Comparison of ENCODE assay signal across 31 cellular contexts in the genomic region with DNA sequence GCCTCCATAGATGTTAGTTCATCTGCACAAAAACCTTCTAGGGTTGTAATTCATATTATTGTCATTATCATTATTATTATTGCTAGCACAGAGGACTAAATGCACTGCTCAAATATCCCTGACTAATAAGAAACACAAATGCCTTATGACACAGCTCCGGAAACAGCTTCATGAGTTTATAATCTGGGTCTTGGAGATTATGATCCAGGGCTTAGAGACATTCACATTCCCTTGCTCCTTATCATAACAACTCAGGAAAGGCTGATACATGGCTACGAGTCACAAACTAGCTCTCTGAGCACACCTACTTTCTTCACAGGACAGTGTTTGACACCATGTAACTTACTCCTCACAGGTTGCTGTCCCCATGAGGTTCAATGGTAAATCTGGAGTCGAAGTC.
A peak's percentile ranks its signal among the peaks of the same experiment; 100 is the strongest.
DNase-seq lines count a peak whose midpoint lies in the region; ATAC-seq, FAIRE-seq and TF ChIP-seq lines count a peak whose summit lies in the region.
"Had no signal": no experiment of that assay in that cellular context is flagged by ENCODE, and none has a peak within 500 bp of the region (broad histone marks: within the 10 kb centered on the region; RNA-seq: fewer than 3 reads in every experiment).

No MANE protein-coding gene starts in this region.

- H3K9me3 Mint-ChIP-seq in astrocyte (ENCODE audit: unreplicated experiment): no peaks in the 10 kb centered on the region
- H3K9me3 Mint-ChIP-seq: activated CD8-positive, alpha-beta T cell treated with anti-CD3 and anti-CD28 coated beads for 36 hours; activated T-helper 1 cell treated with anti-CD3 and anti-CD28 coated beads, Interleukin-12 subunit alpha, Interleukin-12 subunit beta, Interleukin-2, Interleukin-4 antibody, amounts not matched to agents 30 ng/mL and 10 ng/mL and 1 ng/mL, durations not matched to agents 14 hours and 24 hours and 36 hours; brain; neural crest cell had no signal

- no peaks in the 10 kb centered on the region for H3K36me3 Mint-ChIP-seq in astrocyte (ENCODE audit: low read depth, unreplicated experiment)
- H3K36me3 Mint-ChIP-seq: brain had no signal

- H3K27ac Mint-ChIP-seq in astrocyte (ENCODE audit: unreplicated experiment): no peak overlapping the region
- H3K27ac Mint-ChIP-seq: activated CD4-positive, alpha-beta T cell treated with anti-CD3 and anti-CD28 coated beads for 36 hours; activated CD8-positive, alpha-beta T cell treated with anti-CD3 and anti-CD28 coated beads for 36 hours; activated T-helper 1 cell treated with anti-CD3 and anti-CD28 coated beads, Interleukin-12 subunit alpha, Interleukin-12 subunit beta, Interleukin-2, Interleukin-4 antibody, amounts not matched to agents 30 ng/mL and 10 ng/mL and 1 ng/mL, durations not matched to agents 14 hours and 24 hours and 36 hours; brain had no signal

- peak; percentile 62 for FAIRE-seq in astrocyte (lab: Jason Lieb, UNC)
- FAIRE-seq: H1, islet of Langerhans had no signal

- POLR2A ChIA-PET in SK-N-SH (lab: Yijun Ruan, JAX): no interaction called here

- H3K79me2 ChIP-seq in SK-N-SH (ENCODE audit: insufficient read depth) (no peaks in the 10 kb centered on the region), astrocyte (ENCODE audit: insufficient read depth, low read length) (no peaks in the 10 kb centered on the region)

- no peak overlapping the region for H3K4me2 ChIP-seq in SK-N-SH
- H3K4me2 ChIP-seq in astrocyte (ENCODE audit: low read length): no peak overlapping the region
- H3K4me2 ChIP-seq: smooth muscle cell had no signal

- H3K27me3 Mint-ChIP-seq in astrocyte (ENCODE audit: low read depth, unreplicated experiment): peaks cover 6% of the 10 kb centered on the region
- H3K27me3 Mint-ChIP-seq: activated CD4-positive, alpha-beta T cell treated with anti-CD3 and anti-CD28 coated beads for 36 hours; activated CD8-positive, alpha-beta T cell treated with anti-CD3 and anti-CD28 coated beads for 36 hours; brain had no signal

- H4K20me1 ChIP-seq in SK-N-SH (ENCODE audit: insufficient read depth) (no peaks in the 10 kb centered on the region), astrocyte (ENCODE audit: insufficient read depth, low read length) (no peaks in the 10 kb centered on the region)

- ATAC-seq in SK-N-SH treated with all-trans-retinoic acid at 6 μM for 48 hours (no peak), GM21390 (IDR thresholded peaks at IDR 0.05; ENCODE audit: unreplicated experiment) (no peak)
- ATAC-seq: activated CD4-positive, alpha-beta T cell treated with anti-CD3 and anti-CD28 coated beads for 36 hours; activated CD8-positive, alpha-beta T cell treated with anti-CD3 and anti-CD28 coated beads for 36 hours; stimulated activated naive CD8-positive, alpha-beta T cell treated with anti-CD3 and anti-CD28 coated beads, Interleukin-15, Interleukin-2, amounts not matched to agents 100 U/mL and 50 U/mL, for 24 hours had no signal

- H3K9me2 ChIP-seq in SK-N-SH: no peaks in the 10 kb centered on the region

- TF ChIP-seq CTCF in SK-N-SH (IDR thresholded peaks at IDR 0.05) (no peak), astrocyte (IDR thresholded peaks at IDR 0.05; ENCODE audit: insufficient read depth, low read depth, low read length) (no peak), fibroblast of the aortic adventitia (IDR thresholded peaks at IDR 0.05; ENCODE audit: insufficient read depth, low read length) (no peak)

- WGBS in SK-N-SH (ENCODE audit: low lambda C conversion rate): 85% methylated on average over 3 of the region's 3 CpGs

- no peak overlapping the region for H3K9ac ChIP-seq in SK-N-SH
- no peak overlapping the region for H3K9ac ChIP-seq in astrocyte (ENCODE audit: low read length)

- H3F3A ChIP-seq in SK-N-SH (replicated peaks; ENCODE audit: insufficient read depth): peaks cover 23% of the 10 kb centered on the region

- H3K27me3 ChIP-seq in SK-N-SH (ENCODE audit: insufficient read depth): no peaks in the 10 kb centered on the region
- no peaks in the 10 kb centered on the region for H3K27me3 ChIP-seq in astrocyte (ENCODE audit: insufficient read depth, low read length)
- H3K27me3 ChIP-seq: right atrium auricular region, vagina had no signal

- H3K4me3 ChIP-seq in SK-N-SH (ENCODE audit: low read depth in 2 of 2, low read length in 1 of 2) (no peak overlapping the region), astrocyte (ENCODE audit: insufficient read depth, low read depth, low read length) (no peak overlapping the region), fibroblast of the aortic adventitia (ENCODE audit: low read depth, low read length) (no peak overlapping the region)
- H3K4me3 ChIP-seq: left ventricle myocardium inferior, right atrium auricular region, smooth muscle cell, thoracic aorta, vagina had no signal

- no peak overlapping the region for H2AFZ ChIP-seq in SK-N-SH (ENCODE audit: low read depth)
- no peak overlapping the region for H2AFZ ChIP-seq in astrocyte (ENCODE audit: low read depth, low read length)

- H3K36me3 ChIP-seq in SK-N-SH (replicated peaks in 1 of 2; ENCODE audit: control insufficient read depth in 1 of 2, insufficient read depth in 2 of 2, low read length in 1 of 2) (no peaks in the 10 kb centered on the region), astrocyte (ENCODE audit: insufficient read depth, low read length) (no peaks in the 10 kb centered on the region)
- H3K36me3 ChIP-seq: right atrium auricular region, thoracic aorta had no signal

- no peak overlapping the region for H3K4me3 Mint-ChIP-seq in astrocyte (ENCODE audit: unreplicated experiment)
- H3K4me3 Mint-ChIP-seq: activated CD4-positive, alpha-beta T cell treated with anti-CD3 and anti-CD28 coated beads for 36 hours; activated CD8-positive, alpha-beta T cell treated with anti-CD3 and anti-CD28 coated beads for 36 hours; activated T-helper 1 cell treated with anti-CD3 and anti-CD28 coated beads, Interleukin-12 subunit alpha, Interleukin-12 subunit beta, Interleukin-2, Interleukin-4 antibody, amounts not matched to agents 30 ng/mL and 10 ng/mL and 1 ng/mL, durations not matched to agents 14 hours and 24 hours and 36 hours; brain; neural crest cell had no signal

- no peak for TF ChIP-seq RAD21 in SK-N-SH (IDR thresholded peaks at IDR 0.05; ENCODE audit: low read length)

- CTCF ChIA-PET in SK-N-SH (lab: Yijun Ruan, JAX): interaction anchor here (1.5 kb wide), 1 partner anchor 13 kb away, joined by 3 read pairs; no protein-coding TSS in a partner anchor

- no peaks in the 10 kb centered on the region for H3K9me3 ChIP-seq in SK-N-SH
- no peaks in the 10 kb centered on the region for H3K9me3 ChIP-seq in astrocyte (ENCODE audit: insufficient read depth, low read depth, low read length)
- H3K9me3 ChIP-seq: left ventricle myocardium inferior, right atrium auricular region, thoracic aorta, vagina had no signal

- H3K4me1 ChIP-seq in SK-N-SH (ENCODE audit: control insufficient read depth in 1 of 2, insufficient read depth in 2 of 2, low read depth in 1 of 2, low read length in 1 of 2) (0 out of 4 replicates have a peak, but pooled peaks cover 0 to 2% of the 10 kb centered on the region in 2 experiments), astrocyte (ENCODE audit: insufficient read depth, low read length) (no peaks in the 10 kb centered on the region)
- H3K4me1 ChIP-seq: left ventricle myocardium inferior, right atrium auricular region, vagina had no signal

- no peaks in the 10 kb centered on the region for H3K4me1 Mint-ChIP-seq in astrocyte (ENCODE audit: low read depth, unreplicated experiment)
- H3K4me1 Mint-ChIP-seq: activated CD4-positive, alpha-beta T cell treated with anti-CD3 and anti-CD28 coated beads for 36 hours; brain; neural crest cell had no signal

- peak overlapping the region in 1 of 2 experiments; percentile 32; a peak in 1 of 4 replicates for H3K27ac ChIP-seq in SK-N-SH (ENCODE audit: low read depth in 2 of 2, low read length in 1 of 2)
- H3K27ac ChIP-seq in astrocyte (ENCODE audit: low read depth, low read length): no peak overlapping the region
- H3K27ac ChIP-seq: C4-2B, left ventricle myocardium inferior, right atrium auricular region, thoracic aorta, vagina had no signal

- no peak for TF ChIP-seq EP300 in SK-N-SH (IDR thresholded peaks at IDR 0.05; ENCODE audit: borderline replicate concordance in 1 of 2, low read depth in 1 of 2, low read length in 1 of 2)

- DNase-seq in SK-N-SH: no peak
- DNase-seq in astrocyte (ENCODE audit: low read depth): no peak
- DNase-seq in fibroblast of the aortic adventitia (ENCODE audit: low read depth): peak; percentile 54
- DNase-seq in stromal cell of bone marrow (ENCODE audit: low read depth): peak; percentile 15
- DNase-seq in MV-4-11 (lab: John Stamatoyannopoulos, UW): no peak
- no peak for DNase-seq in NCI-H2196 (lab: John Stamatoyannopoulos, UW; ENCODE audit: unreplicated experiment)
- DNase-seq: activated CD4-positive, alpha-beta T cell treated with anti-CD3 and anti-CD28 coated beads for 36 hours; activated CD8-positive, alpha-beta memory T cell treated with anti-CD3 and anti-CD28 coated beads, Interleukin-2, amount 50 U/mL, for 48 hours; activated CD8-positive, alpha-beta T cell treated with anti-CD3 and anti-CD28 coated beads for 36 hours; activated naive CD4-positive, alpha-beta T cell treated with Interleukin-2 at 50 U/mL for 16 hours; COR-L47; DMS79; glutamatergic neuron; left ventricle myocardium inferior; mesenchymal stem cell; NCI-H1694 treated with DMSO at 0.1 percent for 48 hours; NCI-H510A treated with DMSO at 0.1 percent for 48 hours; Right ventricle myocardium superior; stimulated activated naive CD8-positive, alpha-beta T cell treated with anti-CD3 and anti-CD28 coated beads, Interleukin-15, Interleukin-2, amounts not matched to agents 100 U/mL and 50 U/mL, for 24 hours had no signal

TF ChIP-seq in SK-N-SH treated with all-trans-retinoic acid at 6 μM for 48 hours, 23 proteins besides CTCF, POLR2A, EP300 and RAD21 (continues in another document):
- TF ChIP-seq, protein P1, sequence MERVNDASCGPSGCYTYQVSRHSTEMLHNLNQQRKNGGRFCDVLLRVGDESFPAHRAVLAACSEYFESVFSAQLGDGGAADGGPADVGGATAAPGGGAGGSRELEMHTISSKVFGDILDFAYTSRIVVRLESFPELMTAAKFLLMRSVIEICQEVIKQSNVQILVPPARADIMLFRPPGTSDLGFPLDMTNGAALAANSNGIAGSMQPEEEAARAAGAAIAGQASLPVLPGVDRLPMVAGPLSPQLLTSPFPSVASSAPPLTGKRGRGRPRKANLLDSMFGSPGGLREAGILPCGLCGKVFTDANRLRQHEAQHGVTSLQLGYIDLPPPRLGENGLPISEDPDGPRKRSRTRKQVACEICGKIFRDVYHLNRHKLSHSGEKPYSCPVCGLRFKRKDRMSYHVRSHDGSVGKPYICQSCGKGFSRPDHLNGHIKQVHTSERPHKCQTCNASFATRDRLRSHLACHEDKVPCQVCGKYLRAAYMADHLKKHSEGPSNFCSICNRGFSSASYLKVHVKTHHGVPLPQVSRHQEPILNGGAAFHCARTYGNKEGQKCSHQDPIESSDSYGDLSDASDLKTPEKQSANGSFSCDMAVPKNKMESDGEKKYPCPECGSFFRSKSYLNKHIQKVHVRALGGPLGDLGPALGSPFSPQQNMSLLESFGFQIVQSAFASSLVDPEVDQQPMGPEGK (CRISPR knock-in tag; IDR thresholded peaks at IDR 0.05; ENCODE audit: borderline replicate concordance): no peak
- TF ChIP-seq ZC3H10 (CRISPR knock-in tag; IDR thresholded peaks at IDR 0.05) (no peak), ARNTL (CRISPR knock-in tag; IDR thresholded peaks at IDR 0.05; ENCODE audit: borderline replicate concordance, low read depth) (no peak), OSR1 (CRISPR knock-in tag; IDR thresholded peaks at IDR 0.05) (no peak), RARB (CRISPR knock-in tag; IDR thresholded peaks at IDR 0.05) (no peak)

Comparison
In these comparisons a context has a peak if more than half of its experiments do, and no peak if none do; other contexts are left out.
1. DNase-seq: peak in fibroblast of the aortic adventitia (single experiment) and stromal cell of bone marrow (single experiment); none in SK-N-SH (single experiment), astrocyte (single experiment), MV-4-11 (single experiment) and NCI-H2196 (single experiment).